In the genomic region with DNA sequence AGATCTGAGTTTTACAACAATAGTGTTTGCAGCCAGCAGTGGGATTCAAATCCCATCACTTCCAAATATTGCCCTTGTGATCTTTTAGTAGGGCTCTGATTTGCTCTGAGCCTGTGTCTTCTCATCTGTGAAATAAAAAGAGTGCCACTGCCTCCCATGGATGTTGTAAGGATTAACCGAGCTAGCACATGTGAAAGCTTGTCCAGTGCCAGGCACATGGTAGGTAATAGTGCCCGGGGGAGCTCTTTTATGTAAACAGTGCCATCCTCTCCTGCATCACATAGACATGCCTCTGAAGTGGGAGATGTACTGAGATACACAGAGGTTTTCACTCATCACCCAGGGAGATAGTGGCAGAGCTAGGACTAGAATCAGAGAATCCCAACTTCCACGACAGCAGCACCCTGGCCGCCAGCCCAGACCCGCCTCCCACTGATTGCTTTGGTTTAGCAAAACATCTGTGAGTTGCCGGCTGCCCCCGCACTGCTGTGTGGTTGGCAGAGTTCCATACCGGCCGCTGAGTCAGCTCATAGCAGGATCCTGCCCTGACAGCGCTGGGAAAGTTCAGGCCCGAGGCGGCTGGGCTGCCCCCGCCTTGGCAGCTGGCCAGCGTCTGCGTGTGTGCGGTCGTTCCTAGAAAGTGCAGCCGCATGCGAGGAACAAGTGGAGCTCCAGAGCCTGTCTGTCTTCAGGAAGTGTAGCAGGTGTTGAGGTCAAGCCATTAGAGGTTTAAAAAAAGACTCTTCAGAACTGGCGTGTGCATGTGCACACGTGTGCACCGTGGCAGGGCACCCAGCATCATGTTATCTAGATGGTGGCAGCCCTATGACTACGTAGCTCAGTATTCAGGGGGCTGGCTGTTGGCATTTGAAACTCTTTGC, we compare ENCODE assay signal across 1 cellular context.
TF ChIP-seq lines count a peak whose summit lies in the region.

No MANE protein-coding gene starts in this region.

TF ChIP-seq in K562, 482 proteins besides CTCF, POLR2A, EP300 and RAD21 (continued from another document and continues in another):
- TF ChIP-seq, protein P1, sequence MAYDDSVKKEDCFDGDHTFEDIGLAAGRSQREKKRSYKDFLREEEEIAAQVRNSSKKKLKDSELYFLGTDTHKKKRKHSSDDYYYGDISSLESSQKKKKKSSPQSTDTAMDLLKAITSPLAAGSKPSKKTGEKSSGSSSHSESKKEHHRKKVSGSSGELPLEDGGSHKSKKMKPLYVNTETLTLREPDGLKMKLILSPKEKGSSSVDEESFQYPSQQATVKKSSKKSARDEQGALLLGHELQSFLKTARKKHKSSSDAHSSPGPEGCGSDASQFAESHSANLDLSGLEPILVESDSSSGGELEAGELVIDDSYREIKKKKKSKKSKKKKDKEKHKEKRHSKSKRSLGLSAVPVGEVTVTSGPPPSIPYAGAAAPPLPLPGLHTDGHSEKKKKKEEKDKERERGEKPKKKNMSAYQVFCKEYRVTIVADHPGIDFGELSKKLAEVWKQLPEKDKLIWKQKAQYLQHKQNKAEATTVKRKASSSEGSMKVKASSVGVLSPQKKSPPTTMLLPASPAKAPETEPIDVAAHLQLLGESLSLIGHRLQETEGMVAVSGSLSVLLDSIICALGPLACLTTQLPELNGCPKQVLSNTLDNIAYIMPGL (CRISPR knock-in tag; IDR thresholded peaks at IDR 0.05), result 0 out of 2 replicates have a peak, but pooled peaks have one; percentile 56
- no peak for TF ChIP-seq ILF3 (IDR thresholded peaks at IDR 0.05; ENCODE audit: borderline replicate concordance)
- TF ChIP-seq ZNF699 (CRISPR knock-in tag; IDR thresholded peaks at IDR 0.05; ENCODE audit: insufficient replicate concordance), result no peak
- TF ChIP-seq, protein P2, sequence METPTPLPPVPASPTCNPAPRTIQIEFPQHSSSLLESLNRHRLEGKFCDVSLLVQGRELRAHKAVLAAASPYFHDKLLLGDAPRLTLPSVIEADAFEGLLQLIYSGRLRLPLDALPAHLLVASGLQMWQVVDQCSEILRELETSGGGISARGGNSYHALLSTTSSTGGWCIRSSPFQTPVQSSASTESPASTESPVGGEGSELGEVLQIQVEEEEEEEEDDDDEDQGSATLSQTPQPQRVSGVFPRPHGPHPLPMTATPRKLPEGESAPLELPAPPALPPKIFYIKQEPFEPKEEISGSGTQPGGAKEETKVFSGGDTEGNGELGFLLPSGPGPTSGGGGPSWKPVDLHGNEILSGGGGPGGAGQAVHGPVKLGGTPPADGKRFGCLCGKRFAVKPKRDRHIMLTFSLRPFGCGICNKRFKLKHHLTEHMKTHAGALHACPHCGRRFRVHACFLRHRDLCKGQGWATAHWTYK (CRISPR knock-in tag; IDR thresholded peaks at IDR 0.05), result peak; percentile 38; the same call in 1 of the 2 replicates
- no peak for TF ChIP-seq ADNP (tag; IDR thresholded peaks at IDR 0.05)
- TF ChIP-seq ZNF23 (CRISPR knock-in tag; IDR thresholded peaks at IDR 0.05), result no peak
- TF ChIP-seq GATA2 (CRISPR knock-in tag; IDR thresholded peaks at IDR 0.05), result no peak
- TF ChIP-seq, protein P3, sequence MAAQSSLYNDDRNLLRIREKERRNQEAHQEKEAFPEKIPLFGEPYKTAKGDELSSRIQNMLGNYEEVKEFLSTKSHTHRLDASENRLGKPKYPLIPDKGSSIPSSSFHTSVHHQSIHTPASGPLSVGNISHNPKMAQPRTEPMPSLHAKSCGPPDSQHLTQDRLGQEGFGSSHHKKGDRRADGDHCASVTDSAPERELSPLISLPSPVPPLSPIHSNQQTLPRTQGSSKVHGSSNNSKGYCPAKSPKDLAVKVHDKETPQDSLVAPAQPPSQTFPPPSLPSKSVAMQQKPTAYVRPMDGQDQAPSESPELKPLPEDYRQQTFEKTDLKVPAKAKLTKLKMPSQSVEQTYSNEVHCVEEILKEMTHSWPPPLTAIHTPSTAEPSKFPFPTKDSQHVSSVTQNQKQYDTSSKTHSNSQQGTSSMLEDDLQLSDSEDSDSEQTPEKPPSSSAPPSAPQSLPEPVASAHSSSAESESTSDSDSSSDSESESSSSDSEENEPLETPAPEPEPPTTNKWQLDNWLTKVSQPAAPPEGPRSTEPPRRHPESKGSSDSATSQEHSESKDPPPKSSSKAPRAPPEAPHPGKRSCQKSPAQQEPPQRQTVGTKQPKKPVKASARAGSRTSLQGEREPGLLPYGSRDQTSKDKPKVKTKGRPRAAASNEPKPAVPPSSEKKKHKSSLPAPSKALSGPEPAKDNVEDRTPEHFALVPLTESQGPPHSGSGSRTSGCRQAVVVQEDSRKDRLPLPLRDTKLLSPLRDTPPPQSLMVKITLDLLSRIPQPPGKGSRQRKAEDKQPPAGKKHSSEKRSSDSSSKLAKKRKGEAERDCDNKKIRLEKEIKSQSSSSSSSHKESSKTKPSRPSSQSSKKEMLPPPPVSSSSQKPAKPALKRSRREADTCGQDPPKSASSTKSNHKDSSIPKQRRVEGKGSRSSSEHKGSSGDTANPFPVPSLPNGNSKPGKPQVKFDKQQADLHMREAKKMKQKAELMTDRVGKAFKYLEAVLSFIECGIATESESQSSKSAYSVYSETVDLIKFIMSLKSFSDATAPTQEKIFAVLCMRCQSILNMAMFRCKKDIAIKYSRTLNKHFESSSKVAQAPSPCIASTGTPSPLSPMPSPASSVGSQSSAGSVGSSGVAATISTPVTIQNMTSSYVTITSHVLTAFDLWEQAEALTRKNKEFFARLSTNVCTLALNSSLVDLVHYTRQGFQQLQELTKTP (IDR thresholded peaks at IDR 0.05; ENCODE audit: low read depth in 1 of 2, partially characterized antibody in 2 of 2), result peak in 1 of 2 experiments; percentile 96
- TF ChIP-seq, protein P4, sequence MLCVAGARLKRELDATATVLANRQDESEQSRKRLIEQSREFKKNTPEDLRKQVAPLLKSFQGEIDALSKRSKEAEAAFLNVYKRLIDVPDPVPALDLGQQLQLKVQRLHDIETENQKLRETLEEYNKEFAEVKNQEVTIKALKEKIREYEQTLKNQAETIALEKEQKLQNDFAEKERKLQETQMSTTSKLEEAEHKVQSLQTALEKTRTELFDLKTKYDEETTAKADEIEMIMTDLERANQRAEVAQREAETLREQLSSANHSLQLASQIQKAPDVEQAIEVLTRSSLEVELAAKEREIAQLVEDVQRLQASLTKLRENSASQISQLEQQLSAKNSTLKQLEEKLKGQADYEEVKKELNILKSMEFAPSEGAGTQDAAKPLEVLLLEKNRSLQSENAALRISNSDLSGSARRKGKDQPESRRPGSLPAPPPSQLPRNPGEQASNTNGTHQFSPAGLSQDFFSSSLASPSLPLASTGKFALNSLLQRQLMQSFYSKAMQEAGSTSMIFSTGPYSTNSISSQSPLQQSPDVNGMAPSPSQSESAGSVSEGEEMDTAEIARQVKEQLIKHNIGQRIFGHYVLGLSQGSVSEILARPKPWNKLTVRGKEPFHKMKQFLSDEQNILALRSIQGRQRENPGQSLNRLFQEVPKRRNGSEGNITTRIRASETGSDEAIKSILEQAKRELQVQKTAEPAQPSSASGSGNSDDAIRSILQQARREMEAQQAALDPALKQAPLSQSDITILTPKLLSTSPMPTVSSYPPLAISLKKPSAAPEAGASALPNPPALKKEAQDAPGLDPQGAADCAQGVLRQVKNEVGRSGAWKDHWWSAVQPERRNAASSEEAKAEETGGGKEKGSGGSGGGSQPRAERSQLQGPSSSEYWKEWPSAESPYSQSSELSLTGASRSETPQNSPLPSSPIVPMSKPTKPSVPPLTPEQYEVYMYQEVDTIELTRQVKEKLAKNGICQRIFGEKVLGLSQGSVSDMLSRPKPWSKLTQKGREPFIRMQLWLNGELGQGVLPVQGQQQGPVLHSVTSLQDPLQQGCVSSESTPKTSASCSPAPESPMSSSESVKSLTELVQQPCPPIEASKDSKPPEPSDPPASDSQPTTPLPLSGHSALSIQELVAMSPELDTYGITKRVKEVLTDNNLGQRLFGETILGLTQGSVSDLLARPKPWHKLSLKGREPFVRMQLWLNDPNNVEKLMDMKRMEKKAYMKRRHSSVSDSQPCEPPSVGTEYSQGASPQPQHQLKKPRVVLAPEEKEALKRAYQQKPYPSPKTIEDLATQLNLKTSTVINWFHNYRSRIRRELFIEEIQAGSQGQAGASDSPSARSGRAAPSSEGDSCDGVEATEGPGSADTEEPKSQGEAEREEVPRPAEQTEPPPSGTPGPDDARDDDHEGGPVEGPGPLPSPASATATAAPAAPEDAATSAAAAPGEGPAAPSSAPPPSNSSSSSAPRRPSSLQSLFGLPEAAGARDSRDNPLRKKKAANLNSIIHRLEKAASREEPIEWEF (CRISPR knock-in tag; IDR thresholded peaks at IDR 0.05), result peak; percentile 84
- TF ChIP-seq POLR3G (IDR thresholded peaks at IDR 0.05; ENCODE audit: extremely low read depth, insufficient read length, insufficient replicate concordance), result no peak
- TF ChIP-seq RNF2 (IDR thresholded peaks at IDR 0.05), result peak; percentile 98
- TF ChIP-seq, protein P5, sequence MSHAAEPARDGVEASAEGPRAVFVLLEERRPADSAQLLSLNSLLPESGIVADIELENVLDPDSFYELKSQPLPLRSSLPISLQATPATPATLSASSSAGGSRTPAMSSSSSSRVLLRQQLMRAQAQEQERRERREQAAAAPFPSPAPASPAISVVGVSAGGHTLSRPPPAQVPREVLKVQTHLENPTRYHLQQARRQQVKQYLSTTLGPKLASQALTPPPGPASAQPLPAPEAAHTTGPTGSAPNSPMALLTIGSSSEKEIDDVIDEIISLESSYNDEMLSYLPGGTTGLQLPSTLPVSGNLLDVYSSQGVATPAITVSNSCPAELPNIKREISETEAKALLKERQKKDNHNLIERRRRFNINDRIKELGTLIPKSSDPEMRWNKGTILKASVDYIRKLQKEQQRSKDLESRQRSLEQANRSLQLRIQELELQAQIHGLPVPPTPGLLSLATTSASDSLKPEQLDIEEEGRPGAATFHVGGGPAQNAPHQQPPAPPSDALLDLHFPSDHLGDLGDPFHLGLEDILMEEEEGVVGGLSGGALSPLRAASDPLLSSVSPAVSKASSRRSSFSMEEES (CRISPR knock-in tag; IDR thresholded peaks at IDR 0.05), result no peak; the same call in 1 of the 2 replicates
- TF ChIP-seq THRAP3 (IDR thresholded peaks at IDR 0.05; ENCODE audit: borderline replicate concordance), result no peak
- no peak for TF ChIP-seq SREBF1 (IDR thresholded peaks at IDR 0.05; ENCODE audit: borderline replicate concordance, low read depth, low read length)
- no peak for TF ChIP-seq ZNF253 (CRISPR knock-in tag; conservative IDR thresholded peaks at IDR 0.05)
- TF ChIP-seq, protein P6, sequence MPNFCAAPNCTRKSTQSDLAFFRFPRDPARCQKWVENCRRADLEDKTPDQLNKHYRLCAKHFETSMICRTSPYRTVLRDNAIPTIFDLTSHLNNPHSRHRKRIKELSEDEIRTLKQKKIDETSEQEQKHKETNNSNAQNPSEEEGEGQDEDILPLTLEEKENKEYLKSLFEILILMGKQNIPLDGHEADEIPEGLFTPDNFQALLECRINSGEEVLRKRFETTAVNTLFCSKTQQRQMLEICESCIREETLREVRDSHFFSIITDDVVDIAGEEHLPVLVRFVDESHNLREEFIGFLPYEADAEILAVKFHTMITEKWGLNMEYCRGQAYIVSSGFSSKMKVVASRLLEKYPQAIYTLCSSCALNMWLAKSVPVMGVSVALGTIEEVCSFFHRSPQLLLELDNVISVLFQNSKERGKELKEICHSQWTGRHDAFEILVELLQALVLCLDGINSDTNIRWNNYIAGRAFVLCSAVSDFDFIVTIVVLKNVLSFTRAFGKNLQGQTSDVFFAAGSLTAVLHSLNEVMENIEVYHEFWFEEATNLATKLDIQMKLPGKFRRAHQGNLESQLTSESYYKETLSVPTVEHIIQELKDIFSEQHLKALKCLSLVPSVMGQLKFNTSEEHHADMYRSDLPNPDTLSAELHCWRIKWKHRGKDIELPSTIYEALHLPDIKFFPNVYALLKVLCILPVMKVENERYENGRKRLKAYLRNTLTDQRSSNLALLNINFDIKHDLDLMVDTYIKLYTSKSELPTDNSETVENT (CRISPR knock-in tag; IDR thresholded peaks at IDR 0.05), result no peak
- no peak for TF ChIP-seq ELF2 (CRISPR knock-in tag; IDR thresholded peaks at IDR 0.05)
- TF ChIP-seq, protein P7, sequence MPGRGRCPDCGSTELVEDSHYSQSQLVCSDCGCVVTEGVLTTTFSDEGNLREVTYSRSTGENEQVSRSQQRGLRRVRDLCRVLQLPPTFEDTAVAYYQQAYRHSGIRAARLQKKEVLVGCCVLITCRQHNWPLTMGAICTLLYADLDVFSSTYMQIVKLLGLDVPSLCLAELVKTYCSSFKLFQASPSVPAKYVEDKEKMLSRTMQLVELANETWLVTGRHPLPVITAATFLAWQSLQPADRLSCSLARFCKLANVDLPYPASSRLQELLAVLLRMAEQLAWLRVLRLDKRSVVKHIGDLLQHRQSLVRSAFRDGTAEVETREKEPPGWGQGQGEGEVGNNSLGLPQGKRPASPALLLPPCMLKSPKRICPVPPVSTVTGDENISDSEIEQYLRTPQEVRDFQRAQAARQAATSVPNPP (IDR thresholded peaks at IDR 0.05; ENCODE audit: borderline replicate concordance, insufficient read depth, insufficient read length), result no peak
- no peak for TF ChIP-seq SMAD2 (IDR thresholded peaks at IDR 0.05; ENCODE audit: low read depth, low read length)
- no peak for TF ChIP-seq JUNB (CRISPR knock-in tag; conservative IDR thresholded peaks at IDR 0.05)
- TF ChIP-seq, protein P8, sequence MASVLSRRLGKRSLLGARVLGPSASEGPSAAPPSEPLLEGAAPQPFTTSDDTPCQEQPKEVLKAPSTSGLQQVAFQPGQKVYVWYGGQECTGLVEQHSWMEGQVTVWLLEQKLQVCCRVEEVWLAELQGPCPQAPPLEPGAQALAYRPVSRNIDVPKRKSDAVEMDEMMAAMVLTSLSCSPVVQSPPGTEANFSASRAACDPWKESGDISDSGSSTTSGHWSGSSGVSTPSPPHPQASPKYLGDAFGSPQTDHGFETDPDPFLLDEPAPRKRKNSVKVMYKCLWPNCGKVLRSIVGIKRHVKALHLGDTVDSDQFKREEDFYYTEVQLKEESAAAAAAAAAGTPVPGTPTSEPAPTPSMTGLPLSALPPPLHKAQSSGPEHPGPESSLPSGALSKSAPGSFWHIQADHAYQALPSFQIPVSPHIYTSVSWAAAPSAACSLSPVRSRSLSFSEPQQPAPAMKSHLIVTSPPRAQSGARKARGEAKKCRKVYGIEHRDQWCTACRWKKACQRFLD (CRISPR knock-in tag; IDR thresholded peaks at IDR 0.05), result peak; percentile 98
- TF ChIP-seq STAT5B (CRISPR knock-in tag; IDR thresholded peaks at IDR 0.05), result no peak
- TF ChIP-seq KAT7 (CRISPR knock-in tag; IDR thresholded peaks at IDR 0.05; ENCODE audit: borderline replicate concordance), result peak; percentile 84; the same call in 1 of the 2 replicates
- TF ChIP-seq ZNF780A (CRISPR knock-in tag; IDR thresholded peaks at IDR 0.05), result no peak
- peak; percentile 92 for TF ChIP-seq ZBED1 (IDR thresholded peaks at IDR 0.05)
- TF ChIP-seq, protein P9, sequence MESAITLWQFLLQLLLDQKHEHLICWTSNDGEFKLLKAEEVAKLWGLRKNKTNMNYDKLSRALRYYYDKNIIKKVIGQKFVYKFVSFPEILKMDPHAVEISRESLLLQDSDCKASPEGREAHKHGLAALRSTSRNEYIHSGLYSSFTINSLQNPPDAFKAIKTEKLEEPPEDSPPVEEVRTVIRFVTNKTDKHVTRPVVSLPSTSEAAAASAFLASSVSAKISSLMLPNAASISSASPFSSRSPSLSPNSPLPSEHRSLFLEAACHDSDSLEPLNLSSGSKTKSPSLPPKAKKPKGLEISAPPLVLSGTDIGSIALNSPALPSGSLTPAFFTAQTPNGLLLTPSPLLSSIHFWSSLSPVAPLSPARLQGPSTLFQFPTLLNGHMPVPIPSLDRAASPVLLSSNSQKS (CRISPR knock-in tag; IDR thresholded peaks at IDR 0.05), result no peak
- no peak for TF ChIP-seq ZNF436 (CRISPR knock-in tag; IDR thresholded peaks at IDR 0.05)
- TF ChIP-seq NR1H2 (CRISPR knock-in tag; IDR thresholded peaks at IDR 0.05), result no peak
- no peak for TF ChIP-seq NFYB (IDR thresholded peaks at IDR 0.05; ENCODE audit: extremely low read depth, insufficient read length)
- TF ChIP-seq, protein P10, sequence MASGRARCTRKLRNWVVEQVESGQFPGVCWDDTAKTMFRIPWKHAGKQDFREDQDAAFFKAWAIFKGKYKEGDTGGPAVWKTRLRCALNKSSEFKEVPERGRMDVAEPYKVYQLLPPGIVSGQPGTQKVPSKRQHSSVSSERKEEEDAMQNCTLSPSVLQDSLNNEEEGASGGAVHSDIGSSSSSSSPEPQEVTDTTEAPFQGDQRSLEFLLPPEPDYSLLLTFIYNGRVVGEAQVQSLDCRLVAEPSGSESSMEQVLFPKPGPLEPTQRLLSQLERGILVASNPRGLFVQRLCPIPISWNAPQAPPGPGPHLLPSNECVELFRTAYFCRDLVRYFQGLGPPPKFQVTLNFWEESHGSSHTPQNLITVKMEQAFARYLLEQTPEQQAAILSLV (tag; IDR thresholded peaks at IDR 0.05), result no peak
